ENCODE assay signal across 8 cellular contexts in genomic region chr19:10332965-10333757, GRCh38. TPM values are rescaled to one million over a fixed set of nuclear protein-coding genes. Genes with fewer than 3 reads are reported as not detected.
DNase-seq lines count a peak whose midpoint lies in the region; FAIRE-seq and TF ChIP-seq lines count a peak whose summit lies in the region.

Gene RAVER1, minus strand, starts transcription at chr19:10333529. Its CDS starts 22 bp downstream, at chr19:10333507.

- H3K27me3 ChIP-seq in DOHH2 (ENCODE audit: control insufficient read depth, low read length) (no peaks in the 10 kb centered on the region), GM23248 (replicated peaks; ENCODE audit: insufficient read depth) (no peaks in the 10 kb centered on the region), Karpas-422 (ENCODE audit: low read length) (no peaks in the 10 kb centered on the region), esophagus (ENCODE audit: control insufficient read depth in 1 of 2, insufficient read depth in 2 of 2, low read length in 2 of 2) (no peaks in the 10 kb centered on the region), muscle layer of duodenum (ENCODE audit: low read depth, low read length) (no peaks in the 10 kb centered on the region)

- in situ Hi-C loops in GM23248 (cut with MboI): no loop called here

- peaks cover 46% of the 10 kb centered on the region for H3K36me3 ChIP-seq in DOHH2 (ENCODE audit: control insufficient read depth, low read length)
- 0 out of 2 replicates have a peak, but pooled peaks cover 1% of the 10 kb centered on the region for H3K36me3 ChIP-seq in GM23248 (ENCODE audit: low read depth)
- peaks cover 6% of the 10 kb centered on the region for H3K36me3 ChIP-seq in Karpas-422 (ENCODE audit: insufficient read depth, low read length)
- peaks cover 0 to 15% of the 10 kb centered on the region in 2 donors for H3K36me3 ChIP-seq in esophagus (ENCODE audit: control insufficient read depth in 2 of 2, insufficient read depth in 2 of 2, low read length in 1 of 2)
- H3K36me3 ChIP-seq in muscle layer of duodenum (ENCODE audit: control insufficient read depth in 1 of 2, insufficient read depth in 2 of 2, low read length in 2 of 2): peaks cover 6 to 28% of the 10 kb centered on the region in 2 donors

- H4K20me1 ChIP-seq in DOHH2 (ENCODE audit: control insufficient read depth, insufficient read depth, low read depth, low read length) (peaks cover 18% of the 10 kb centered on the region), GM23248 (ENCODE audit: insufficient read depth) (no peaks in the 10 kb centered on the region), Karpas-422 (ENCODE audit: insufficient read depth, low read depth, low read length) (no peaks in the 10 kb centered on the region; the same call in 1 of the 2 replicates)

- no peaks in the 10 kb centered on the region; the same call in 1 of the 2 replicates for H3F3A ChIP-seq in DOHH2 (ENCODE audit: control insufficient read depth, insufficient read depth)
- H3F3A ChIP-seq in GM23248 (ENCODE audit: insufficient read depth): no peaks in the 10 kb centered on the region

- H3K79me2 ChIP-seq in DOHH2 (ENCODE audit: control insufficient read depth, low read length) (peaks cover 61% of the 10 kb centered on the region), GM23248 (ENCODE audit: insufficient read depth) (peaks cover 50% of the 10 kb centered on the region), Karpas-422 (ENCODE audit: low read length) (peaks cover 36% of the 10 kb centered on the region)

- H3K4me2 ChIP-seq in DOHH2 (ENCODE audit: low read length) (peak within 1 kb of the TSS; percentile 91), GM23248 (ENCODE audit: unreplicated experiment) (peak within 1 kb of the TSS; percentile 95), Karpas-422 (ENCODE audit: low read depth, low read length, poor library complexity, severe bottlenecking) (peak within 1 kb of the TSS; percentile 91)

- peak within 1 kb of the TSS; percentile 80 for H3K27ac ChIP-seq in DOHH2 (ENCODE audit: low read depth, low read length)
- peak within 1 kb of the TSS; percentile 92 for H3K27ac ChIP-seq in GM23248
- H3K27ac ChIP-seq in Karpas-422 (ENCODE audit: low read length): peak within 1 kb of the TSS; percentile 91
- H3K27ac ChIP-seq in esophagus (ENCODE audit: low read depth in 2 of 2, low read length in 1 of 2): peak within 1 kb of the TSS; percentile 87 to 92
- H3K27ac ChIP-seq in muscle layer of duodenum (ENCODE audit: low read length): peak within 1 kb of the TSS; percentile 77

- 0 to 1% methylated on average over 48 to 82 of the region's 82 CpGs for WGBS in GM23248 (ENCODE audit: low coverage in 1 of 2, low lambda C conversion rate in 2 of 2, missing lambda C conversion rate in 2 of 2), 2 experiments
- 1% methylated on average over 81 to 82 of the region's 82 CpGs for WGBS in esophagus, 2 donors

- H3K9me3 ChIP-seq in DOHH2 (ENCODE audit: control insufficient read depth, insufficient read depth, low read length) (no peaks in the 10 kb centered on the region), GM23248 (ENCODE audit: low read depth) (no peaks in the 10 kb centered on the region), Karpas-422 (ENCODE audit: low read length) (no peaks in the 10 kb centered on the region), esophagus (ENCODE audit: control insufficient read depth in 2 of 2, insufficient read depth in 1 of 2, low read depth in 1 of 2, low read length in 1 of 2) (no peaks in the 10 kb centered on the region), muscle layer of duodenum (ENCODE audit: control insufficient read depth in 1 of 2, low read length in 2 of 2) (no peaks in the 10 kb centered on the region)

- DNase-seq in GM23248 (peak; percentile 100), Karpas-422 (peak; percentile 99), RCC 7860 (ENCODE audit: low spot score) (peak; percentile 90)
- DNase-seq in activated T-cell treated with anti-CD3 and anti-CD28 coated beads, Interleukin-2, amount 50 U/mL, for 48 hours: peak; percentile 97 to 98
- DNase-seq in stimulated activated CD8-positive, alpha-beta memory T cell treated with anti-CD3 and anti-CD28 coated beads, Interleukin-7, amount 100 ng/mL, for 24 hours (ENCODE audit: low read depth): peak; percentile 96

- H2AFZ ChIP-seq in GM23248 (peak within 1 kb of the TSS; percentile 80), Karpas-422 (ENCODE audit: low read length) (no peak within 1 kb of the TSS; the same call in 1 of the 2 replicates)

- H3K4me3 ChIP-seq in DOHH2 (ENCODE audit: low read length): peak within 1 kb of the TSS; percentile 91
- peak within 1 kb of the TSS; percentile 90 for H3K4me3 ChIP-seq in GM23248
- peak within 1 kb of the TSS; percentile 76 for H3K4me3 ChIP-seq in Karpas-422 (ENCODE audit: low read length)
- H3K4me3 ChIP-seq in esophagus (ENCODE audit: low read depth in 1 of 2, low read length in 2 of 2): peak within 1 kb of the TSS; percentile 78 to 95
- peak within 1 kb of the TSS; percentile 83 to 86 for H3K4me3 ChIP-seq in muscle layer of duodenum (ENCODE audit: low read depth in 1 of 2, low read length in 2 of 2)

- TF ChIP-seq CTCF in DOHH2 (IDR thresholded peaks at IDR 0.05; ENCODE audit: low read depth, low read length, poor library complexity, severe bottlenecking): peak; percentile 0

- H3K4me1 ChIP-seq in DOHH2 (ENCODE audit: control insufficient read depth, low read length) (peaks cover 28% of the 10 kb centered on the region), GM23248 (ENCODE audit: insufficient read depth) (peaks cover 8% of the 10 kb centered on the region), Karpas-422 (ENCODE audit: low read length) (peaks cover 34% of the 10 kb centered on the region), esophagus (ENCODE audit: control insufficient read depth in 2 of 2, insufficient read depth in 2 of 2, low read length in 1 of 2) (peaks cover 4 to 14% of the 10 kb centered on the region in 2 donors), muscle layer of duodenum (ENCODE audit: control insufficient read depth in 1 of 2, insufficient read depth in 2 of 2, low read length in 2 of 2) (peaks cover 3 to 29% of the 10 kb centered on the region in 2 donors)

- H3K9me2 ChIP-seq in DOHH2 (replicated peaks; ENCODE audit: control insufficient read depth, low read length) (no peaks in the 10 kb centered on the region), GM23248 (ENCODE audit: insufficient read depth) (no peaks in the 10 kb centered on the region), Karpas-422 (replicated peaks; ENCODE audit: insufficient read depth, low read length) (no peaks in the 10 kb centered on the region)

- H3K9ac ChIP-seq in GM23248: peak within 1 kb of the TSS; percentile 90
- peak within 1 kb of the TSS; percentile 98 for H3K9ac ChIP-seq in Karpas-422 (ENCODE audit: low read length)

- FAIRE-seq in RCC 7860 (lab: Jason Lieb, UNC): peak; percentile 85

RNA-seq across cellular contexts. Expression of gene RAVER1, which starts in this region (rescaled TPM):
- total RNA-seq in GM23248 (2014; rRNA removed; shearing (Covaris generic)): 23.0 and 27.1 TPM in 2 replicates
- polyA plus RNA-seq in GM23248 (2016; fragmentation: Nextera tagmentation; extraction: Ambion mirVana): 28.7 and 29.2 TPM in 2 replicates
- total RNA-seq in Karpas-422 (2014; rRNA removed; shearing (Covaris generic); ENCODE audit: low replicate concordance): 13.2 and 19.6 TPM in 2 replicates
- polyA plus RNA-seq in esophagus: 1 to 10 TPM; 7.1 to 8.2 TPM

Comparison
In these comparisons a context has a peak if more than half of its experiments do, and no peak if none do; other contexts are left out.
1. Peak in every context shown above with its lines: DNase-seq, H3K4me3 ChIP-seq and H3K27ac ChIP-seq.